In genomic region chrX:21675931-21676330, GRCh38 we compare ENCODE assay signal across 30 cellular contexts. TPM values are rescaled to one million over a fixed set of nuclear protein-coding genes. Genes with fewer than 3 reads are reported as not detected.
"Had no signal": no experiment of that assay in that cellular context is flagged by ENCODE, and none has a peak within 500 bp of the region (broad histone marks: within the 10 kb centered on the region; RNA-seq: fewer than 3 reads in every experiment).

No MANE protein-coding gene starts in this region.

- H3K4me1 Mint-ChIP-seq: neural crest cell; stimulated activated memory B cell treated with anti-CD40 and anti-IgM and Interleukin-4, amounts not matched to agents 10 μg/mL and 1 μg/mL and 100 μg/mL, for 72 hours; stimulated activated naive CD8-positive, alpha-beta T cell treated with anti-CD3 and anti-CD28 coated beads, Interleukin-15, amount 100 ng/mL, for 72 hours had no signal

- H3K9me3 ChIP-seq: left lung, lower lobe of right lung, right atrium auricular region, right lobe of liver, tibial nerve, uterus had no signal

- ATAC-seq: left colon; left lung; lower lobe of right lung; naive thymus-derived CD8-positive, alpha-beta T cell; right lobe of liver; stimulated activated memory B cell treated with anti-CD40 and anti-IgM and Interleukin-4, amounts not matched to agents 10 μg/mL and 1 μg/mL and 100 μg/mL, for 72 hours; stimulated activated naive CD8-positive, alpha-beta T cell treated with anti-CD3 and anti-CD28 coated beads, Interleukin-15, amount 100 ng/mL, for 72 hours had no signal

- H3K36me3 Mint-ChIP-seq: naive thymus-derived CD8-positive, alpha-beta T cell; stimulated activated memory B cell treated with anti-CD40 and anti-IgM and Interleukin-4, amounts not matched to agents 10 μg/mL and 1 μg/mL and 100 μg/mL, for 72 hours; type B pancreatic cell had no signal

- H2AFZ ChIP-seq: parathyroid adenoma had no signal

- H3K27ac Mint-ChIP-seq: naive thymus-derived CD8-positive, alpha-beta T cell; nephron; progenitor cell of endocrine pancreas; stimulated activated memory B cell treated with anti-CD40 and anti-IgM and Interleukin-4, amounts not matched to agents 10 μg/mL and 1 μg/mL and 100 μg/mL, for 72 hours; stimulated activated naive CD8-positive, alpha-beta T cell treated with anti-CD3 and anti-CD28 coated beads, Interleukin-15, amount 100 ng/mL, for 72 hours; type B pancreatic cell had no signal

- H3K4me1 ChIP-seq: left lung, lower lobe of right lung, parathyroid adenoma, right atrium auricular region, right lobe of liver, tibial nerve, uterus had no signal

- H3K4me2 ChIP-seq: smooth muscle cell had no signal

- H3K36me3 ChIP-seq: left lung, lower lobe of right lung, right atrium auricular region, right lobe of liver, tibial nerve, uterus had no signal

- H3K4me3 ChIP-seq: left lung, lower lobe of right lung, right atrium auricular region, right lobe of liver, smooth muscle cell, tibial nerve, uterus had no signal

- H3K4me3 Mint-ChIP-seq: naive thymus-derived CD8-positive, alpha-beta T cell; nephron; neural crest cell; stimulated activated memory B cell treated with anti-CD40 and anti-IgM and Interleukin-4, amounts not matched to agents 10 μg/mL and 1 μg/mL and 100 μg/mL, for 72 hours; stimulated activated naive CD8-positive, alpha-beta T cell treated with anti-CD3 and anti-CD28 coated beads, Interleukin-15, amount 100 ng/mL, for 72 hours; type B pancreatic cell had no signal

- H3K27ac ChIP-seq: left lung, lower lobe of right lung, parathyroid adenoma, right atrium auricular region, right lobe of liver, tibial nerve, uterus had no signal

- FAIRE-seq: keratinocyte had no signal

- H3K9me3 Mint-ChIP-seq: nephron; stimulated activated naive CD8-positive, alpha-beta T cell treated with anti-CD3 and anti-CD28 coated beads, Interleukin-15, amount 100 ng/mL, for 72 hours; type B pancreatic cell had no signal

- H3K27me3 ChIP-seq: left lung, right atrium auricular region, right lobe of liver, uterus had no signal

- H3K27me3 Mint-ChIP-seq: progenitor cell of endocrine pancreas; stimulated activated naive CD8-positive, alpha-beta T cell treated with anti-CD3 and anti-CD28 coated beads, Interleukin-15, amount 100 ng/mL, for 72 hours; type B pancreatic cell had no signal

- DNase-seq: left colon; left lung; lower lobe of right lung; mammary epithelial cell; mesenchymal stem cell; naive thymus-derived CD8-positive, alpha-beta T cell; nucleus accumbens; right lobe of liver; stimulated activated CD4-positive, alpha-beta T cell treated with anti-CD3 and anti-CD28 coated beads, Interleukin-1b, Interleukin-23, amount 100 ng/mL, for 48 hours; stimulated activated CD4-positive, alpha-beta T cell treated with anti-CD3 and anti-CD28 coated beads, Interleukin-2, amount 100 ng/mL, for 48 hours; stimulated activated CD4-positive, alpha-beta T cell treated with anti-CD3 and anti-CD28 coated beads, Interleukin-4, amount 100 ng/mL, for 4 hours; stimulated activated CD8-positive, alpha-beta memory T cell treated with anti-CD3 and anti-CD28 coated beads, Interleukin-4, amount 100 ng/mL, for 48 hours; stimulated activated naive CD4-positive, alpha-beta T cell treated with Interleukin-2 at 50 U/mL for 16 hours; stimulated activated naive CD8-positive, alpha-beta T cell treated with anti-CD3 and anti-CD28 coated beads, Interleukin-15, amount 100 ng/mL, for 72 hours; substantia nigra; uterus had no signal

- H3K79me2 ChIP-seq: parathyroid adenoma had no signal

RNA-seq across cellular contexts. Expression of gene KLHL34, which starts 17.8 kb away (rescaled TPM):
- total RNA-seq: left lung, lower lobe of right lung, mammary epithelial cell, neural crest cell, osteocyte, progenitor cell of endocrine pancreas, pulmonary artery endothelial cell, renal cortical epithelial cell, smooth muscle cell, ureter had no signal
- polyA plus RNA-seq: keratinocyte, mammary epithelial cell, smooth muscle cell had no signal
